19 cellular contexts compared by ENCODE assay signal in genomic region chr1:184824716-184825323, GRCh38.
DNase-seq lines count a peak whose midpoint lies in the region; ATAC-seq and TF ChIP-seq lines count a peak whose summit lies in the region.
"Had no signal": no experiment of that assay in that cellular context is flagged by ENCODE, and none has a peak within 500 bp of the region (broad histone marks: within the 10 kb centered on the region; RNA-seq: fewer than 3 reads in every experiment).

No MANE protein-coding gene starts in this region.

- DNase-seq in left ventricle myocardium inferior (no peak), right atrium auricular region (ENCODE audit: low spot score) (no peak), OCI-M1 (lab: John Stamatoyannopoulos, UW) (peak; percentile 16), thoracic aorta (ENCODE audit: low spot score) (no peak), COLO829 (ENCODE audit: low spot score) (no peak), prostate gland (ENCODE audit: low spot score) (no peak)
- DNase-seq: activated CD4-positive, alpha-beta T cell treated with anti-CD3 and anti-CD28 coated beads, Interleukin-2, amount 50 U/mL, for 1 hour; activated T-cell treated with anti-CD3 and anti-CD28 coated beads for 4 hours; Caco-2; EL; hippocampal formation; IMR-90; NCI-H1092; NCI-H2171 treated with DMSO at 0.1 percent for 48 hours; NCI-H774; stimulated activated CD4-positive, alpha-beta T cell treated with anti-CD3 and anti-CD28 coated beads, Interleukin-2, amount 100 ng/mL, for 24 hours had no signal

- H3K9me3 ChIP-seq in left ventricle myocardium inferior (replicated peaks) (no peaks in the 10 kb centered on the region), right atrium auricular region (no peaks in the 10 kb centered on the region), gastroesophageal sphincter (no peaks in the 10 kb centered on the region), thoracic aorta (no peaks in the 10 kb centered on the region), prostate gland (no peaks in the 10 kb centered on the region)
- H3K9me3 ChIP-seq: Caco-2 had no signal

- TF ChIP-seq CTCF in left ventricle myocardium inferior (IDR thresholded peaks at IDR 0.05; ENCODE audit: borderline replicate concordance) (no peak), right atrium auricular region (IDR thresholded peaks at IDR 0.05) (no peak), gastroesophageal sphincter (IDR thresholded peaks at IDR 0.05) (no peak), thoracic aorta (IDR thresholded peaks at IDR 0.05) (no peak), prostate gland (IDR thresholded peaks at IDR 0.05) (no peak)

- intact Hi-C loops in left ventricle myocardium inferior (cut with micrococcal nuclease): no loop called here
- intact Hi-C loops in prostate gland (cut with DNase I): loop anchor here (5.0 kb wide), 1 partner anchor 57 kb away; no protein-coding TSS in a partner anchor

- peaks cover 36% of the 10 kb centered on the region for H3K36me3 ChIP-seq in left ventricle myocardium inferior
- peaks cover 45% of the 10 kb centered on the region for H3K36me3 ChIP-seq in right atrium auricular region
- peaks cover 5 to 45% of the 10 kb centered on the region in 2 donors for H3K36me3 ChIP-seq in gastroesophageal sphincter
- H3K36me3 ChIP-seq in thoracic aorta: peaks cover 31% of the 10 kb centered on the region
- no peaks in the 10 kb centered on the region for H3K36me3 ChIP-seq in prostate gland

- no peak for TF ChIP-seq EP300 in gastroesophageal sphincter (IDR thresholded peaks at IDR 0.05)

- peak overlapping the region; percentile 89 for H3K27ac ChIP-seq in left ventricle myocardium inferior (replicated peaks)
- peak overlapping the region in 1 of 2 donors; percentile 93 for H3K27ac ChIP-seq in right atrium auricular region
- H3K27ac ChIP-seq in gastroesophageal sphincter: peak overlapping the region; percentile 19 to 81 (median 58)
- H3K27ac ChIP-seq in thoracic aorta: peak overlapping the region; percentile 74 to 86
- no peak overlapping the region for H3K27ac ChIP-seq in prostate gland

- TF ChIP-seq POLR2A in gastroesophageal sphincter (IDR thresholded peaks at IDR 0.05) (no peak), prostate gland (IDR thresholded peaks at IDR 0.05) (no peak)

- H3K27me3 ChIP-seq in left ventricle myocardium inferior (ENCODE audit: low read depth) (no peaks in the 10 kb centered on the region), right atrium auricular region (no peaks in the 10 kb centered on the region), gastroesophageal sphincter (no peaks in the 10 kb centered on the region), thoracic aorta (replicated peaks; ENCODE audit: insufficient read depth) (no peaks in the 10 kb centered on the region), prostate gland (replicated peaks; ENCODE audit: insufficient read depth) (no peaks in the 10 kb centered on the region)

- H3K4me3 ChIP-seq in left ventricle myocardium inferior: no peak overlapping the region
- no peak overlapping the region for H3K4me3 ChIP-seq in right atrium auricular region
- no peak overlapping the region for H3K4me3 ChIP-seq in gastroesophageal sphincter
- no peak overlapping the region for H3K4me3 ChIP-seq in thoracic aorta
- H3K4me3 ChIP-seq in prostate gland: no peak overlapping the region

- 38 to 65% methylated on average over 2 to 3 of the region's 3 CpGs for WGBS in gastroesophageal sphincter (ENCODE audit: low coverage in 1 of 2), 2 donors
- 43% methylated on average over 3 of the region's 3 CpGs for whole genome bisulfite sequencing in prostate gland

- H3K4me1 ChIP-seq in left ventricle myocardium inferior (peaks cover 91% of the 10 kb centered on the region), right atrium auricular region (peaks cover 0 to 57% of the 10 kb centered on the region in 2 donors), gastroesophageal sphincter (peaks cover 19 to 83% (median 30%) of the 10 kb centered on the region in 3 donors), thoracic aorta (ENCODE audit: control insufficient read depth in 1 of 2, low read depth in 2 of 2) (peaks cover 41 to 85% of the 10 kb centered on the region in 2 donors), prostate gland (replicated peaks) (no peaks in the 10 kb centered on the region)

- ATAC-seq in gastroesophageal sphincter: no peak
- no peak for ATAC-seq in thoracic aorta (ENCODE audit: insufficient number of reproducible peaks, low FRiP score, low read depth)
- ATAC-seq in GM18502 (IDR thresholded peaks at IDR 0.05; ENCODE audit: poor library complexity, unreplicated experiment): no peak
- ATAC-seq: activated naive CD4-positive, alpha-beta T cell treated with anti-CD3 and anti-CD28 coated beads, Interleukin-2, amount 50 U/mL, for 72 hours had no signal

Comparison
In these comparisons a context has a peak if more than half of its experiments do, and no peak if none do; other contexts are left out.
1. H3K27ac ChIP-seq: peak in left ventricle myocardium inferior (single experiment), gastroesophageal sphincter (4 of 4) and thoracic aorta (2 of 2); none in prostate gland (0 of 2).